ENCODE assay signal across 13 cellular contexts in the genomic region with DNA sequence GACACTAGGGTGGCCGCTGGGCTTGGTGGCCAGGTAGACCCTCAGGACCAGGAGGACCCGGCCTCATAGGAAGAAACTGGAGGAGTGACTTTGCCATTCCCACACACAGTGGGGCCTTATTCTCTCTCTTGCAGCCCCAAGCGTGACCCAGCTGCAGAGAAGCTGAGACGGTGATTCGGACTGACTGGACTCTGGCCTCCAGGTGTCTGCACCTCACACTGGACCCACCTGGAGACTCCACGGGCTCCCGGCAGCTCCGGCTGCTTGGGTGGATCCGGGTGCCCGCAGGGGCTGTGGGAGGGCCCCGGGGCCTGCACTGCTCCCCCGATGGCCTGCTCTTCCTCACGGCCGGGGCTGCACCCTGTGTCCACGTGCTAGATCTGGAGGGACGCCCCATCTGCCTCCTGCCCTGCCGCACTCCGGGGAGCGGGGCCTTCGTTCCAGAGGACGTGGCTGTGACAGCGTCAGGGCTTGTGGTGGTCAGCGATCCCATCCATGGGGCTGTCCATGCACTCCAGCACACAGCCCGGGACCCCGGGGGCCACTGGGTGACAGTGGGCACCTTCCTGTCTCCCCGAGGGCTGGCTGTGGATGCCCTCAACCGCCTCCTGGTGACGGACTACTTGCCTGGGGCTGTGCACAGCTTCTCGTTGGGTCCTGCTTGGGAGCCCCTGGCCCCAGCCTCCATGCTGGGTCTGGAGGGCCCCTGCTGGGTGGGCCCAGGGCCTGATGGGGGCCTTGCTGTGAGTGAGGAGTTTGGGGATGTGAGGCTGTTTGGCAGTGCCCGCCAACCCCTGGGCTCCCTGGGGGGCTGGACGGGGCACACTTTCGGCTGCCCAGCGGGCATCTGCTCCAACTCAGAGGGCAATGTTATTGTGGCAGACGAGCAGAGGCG. TPM values are rescaled to one million over a fixed set of nuclear protein-coding genes. Genes with fewer than 3 reads are reported as not detected.
A peak's percentile ranks its signal among the peaks of the same experiment; 100 is the strongest.
DNase-seq lines count a peak whose midpoint lies in the region; ATAC-seq, FAIRE-seq and TF ChIP-seq lines count a peak whose summit lies in the region.
"Had no signal": no experiment of that assay in that cellular context is flagged by ENCODE, and none has a peak within 500 bp of the region (broad histone marks: within the 10 kb centered on the region; RNA-seq: fewer than 3 reads in every experiment).

No MANE protein-coding gene starts in this region.

- intact Hi-C loops in GM12878 (cut with micrococcal nuclease; ENCODE audit: unreplicated experiment) = loop anchor here (5.0 kb wide), 1 partner anchor 40 kb away; a partner anchor contains a TSS
- intact Hi-C loops in posterior vena cava (cut with DNase I) = no loop called here

- H3K36me3 Mint-ChIP-seq in neural progenitor cell = no peaks in the 10 kb centered on the region
- H3K36me3 Mint-ChIP-seq: activated naive CD4-positive, alpha-beta T cell treated with anti-CD3 and anti-CD28 coated beads, Interleukin-2, amount 50 U/mL, for 72 hours had no signal

- 0 out of 2 replicates have a peak overlapping the region, but pooled peaks have one; percentile 23 for H3K4me3 ChIP-seq in AG04450 (ENCODE audit: low read depth, low read length)
- no peak overlapping the region for H3K4me3 ChIP-seq in HL-60 (replicated peaks; ENCODE audit: insufficient read depth, low read length)
- peak overlapping the region; percentile 13; the same call in 1 of the 2 replicates for H3K4me3 ChIP-seq in GM12878
- H3K4me3 ChIP-seq in neural progenitor cell = no peak overlapping the region

- RAD21 ChIA-PET in GM12878 (lab: Charles Lee; ENCODE audit: unreplicated experiment) = interaction anchor here (1.4 kb wide), 1 partner anchor 42 kb away, joined by 4 read pairs; no protein-coding TSS in a partner anchor

- no peak for FAIRE-seq in GM12878 (lab: Jason Lieb, UNC)

- H3K4me3 Mint-ChIP-seq in neural progenitor cell = peak overlapping the region; percentile 55

- H3K36me3 ChIP-seq in GM12878 (ENCODE audit: control insufficient read depth in 2 of 2, insufficient read depth in 2 of 2, low read length in 1 of 2) = no peaks in the 10 kb centered on the region
- H3K36me3 ChIP-seq in neural progenitor cell = no peaks in the 10 kb centered on the region

- no peak for TF ChIP-seq POLR2A in GM12878 (IDR thresholded peaks at IDR 0.05; ENCODE audit: low read depth, low read length)

- no peak for TF ChIP-seq RAD21 in GM12878 (IDR thresholded peaks at IDR 0.05; ENCODE audit: insufficient read depth, low read depth, low read length)

- no peak for TF ChIP-seq CTCF in AG04450 (IDR thresholded peaks at IDR 0.05; ENCODE audit: low read depth, low read length)
- no peak for TF ChIP-seq CTCF in HL-60 (IDR thresholded peaks at IDR 0.05; ENCODE audit: insufficient read depth, low read length)
- TF ChIP-seq CTCF in GM12878 (IDR thresholded peaks at IDR 0.05 in 2 of 3, conservative IDR thresholded peaks at IDR 0.05 in 1 of 3; ENCODE audit: control insufficient read depth in 2 of 3, extremely low read depth in 1 of 3, insufficient read depth in 1 of 3, low read depth in 3 of 3, low read length in 3 of 3) = no peak
- no peak for TF ChIP-seq CTCF in neural progenitor cell (IDR thresholded peaks at IDR 0.05)

- CTCF ChIA-PET in AG04450 (lab: Charles Lee) = interaction anchor here (0.7 kb wide), 1 partner anchor 100 kb away, joined by 4 read pairs; no protein-coding TSS in a partner anchor
- CTCF ChIA-PET in GM12878 (lab: Yijun Ruan, JAX) = interaction anchor here (1.1 to 1.2 kb wide), 2 partner anchors 34 to 42 kb away, joined by 3 read pairs; no protein-coding TSS in a partner anchor

- in situ Hi-C loops in GM12878 (cut with MboI) = loop anchor here (5.0 kb wide), 1 partner anchor 35 kb away; no protein-coding TSS in a partner anchor

- H3K27me3 Mint-ChIP-seq in neural progenitor cell (ENCODE audit: insufficient read depth, low read depth) = peaks cover 9% of the 10 kb centered on the region

- H3K4me1 Mint-ChIP-seq in neural progenitor cell = peaks cover 36% of the 10 kb centered on the region

- POLR2A ChIA-PET in AG04450 (lab: Yijun Ruan, JAX) = no interaction called here
- POLR2A ChIA-PET in GM12878 (lab: Charles Lee) = interaction anchor here (0.5 to 1.3 kb wide), 7 partner anchors 21 to 187 kb away, joined by 3 to 7 read pairs (median 4); a partner anchor contains a TSS

- peak overlapping the region; percentile 40; the same call in 1 of the 2 replicates for H2AFZ ChIP-seq in GM12878 (ENCODE audit: control insufficient read depth, low read depth, low read length)
- no peak overlapping the region for H2AFZ ChIP-seq in neural progenitor cell (replicated peaks)

- H3K79me2 ChIP-seq in GM12878 (ENCODE audit: control insufficient read depth, insufficient read depth, low read length) (peaks cover 6% of the 10 kb centered on the region), neural progenitor cell (ENCODE audit: low read depth) (peaks cover 9% of the 10 kb centered on the region)

- peak overlapping the region; percentile 65 for H3K9ac ChIP-seq in GM12878 (ENCODE audit: control insufficient read depth, insufficient read depth, low read length)
- H3K9ac ChIP-seq in neural progenitor cell = no peak overlapping the region

- H3K9me3 ChIP-seq in AG04450 (ENCODE audit: control insufficient read depth, insufficient read depth, low read length) (no peaks in the 10 kb centered on the region; the same call in 1 of the 2 replicates), GM12878 (replicated peaks; ENCODE audit: control insufficient read depth, insufficient read depth, low read length) (no peaks in the 10 kb centered on the region), neural progenitor cell (ENCODE audit: low read depth) (no peaks in the 10 kb centered on the region)

- no TSS peak for BruUV-seq in GM12878 (replicated peaks; lab: Mats Ljungman, UMichigan)

- peaks cover 19% of the 10 kb centered on the region for H3K4me1 ChIP-seq in GM12878 (ENCODE audit: control insufficient read depth, insufficient read depth, low read length)
- H3K4me1 ChIP-seq in neural progenitor cell = peaks cover 13% of the 10 kb centered on the region

- ATAC-seq in GM12878 = no peak
- ATAC-seq in GM19351 (IDR thresholded peaks at IDR 0.05; ENCODE audit: unreplicated experiment) = no peak
- ATAC-seq: left lobe of liver had no signal

- peak overlapping the region; percentile 76 for H3K4me2 ChIP-seq in GM12878 (ENCODE audit: control insufficient read depth, insufficient read depth)
- H3K4me2 ChIP-seq in neural progenitor cell = no peak overlapping the region

- SMC1A ChIA-PET in GM12878 (lab: Charles Lee; ENCODE audit: uncharacterized antibody, unreplicated experiment) = interaction anchor here (0.7 kb wide), 1 partner anchor 42 kb away, joined by 3 read pairs; no protein-coding TSS in a partner anchor

- no peak overlapping the region for H3K27ac Mint-ChIP-seq in neural progenitor cell

- no peak for DNase-seq in AG04450 (ENCODE audit: low read depth, low spot score)
- no peak for DNase-seq in HL-60 (ENCODE audit: low read depth in 1 of 2, low spot score in 1 of 2)
- no peak for DNase-seq in GM12878 (ENCODE audit: low read depth, low spot score)
- no peak for DNase-seq in neural progenitor cell (ENCODE audit: low spot score)
- no peak for DNase-seq in stimulated activated CD4-positive, alpha-beta T cell treated with anti-CD3 and anti-CD28 coated beads, Interleukin-2, amount 100 ng/mL, for 24 hours
- no peak for DNase-seq in posterior vena cava (ENCODE audit: low spot score)
- DNase-seq in NCI-H2171 treated with DMSO at 0.1 percent for 48 hours (lab: John Stamatoyannopoulos, UW) = no peak
- DNase-seq: NCI-H446 had no signal

- no peaks in the 10 kb centered on the region for H4K20me1 ChIP-seq in GM12878 (ENCODE audit: control insufficient read depth, insufficient read depth)
- peaks cover 14% of the 10 kb centered on the region for H4K20me1 ChIP-seq in neural progenitor cell (ENCODE audit: low read depth)

- H3K27me3 ChIP-seq in AG04450 (ENCODE audit: control insufficient read depth, insufficient read depth, low read length) (no peaks in the 10 kb centered on the region), HL-60 (ENCODE audit: insufficient read depth, poor library complexity, severe bottlenecking) (no peaks in the 10 kb centered on the region), GM12878 (replicated peaks in 1 of 2; ENCODE audit: control insufficient read depth in 2 of 2, insufficient read depth in 2 of 2, low read length in 1 of 2) (no peaks in the 10 kb centered on the region), neural progenitor cell (peaks cover 15% of the 10 kb centered on the region)

- 84% methylated on average over 35 of the region's 35 CpGs for WGBS in GM12878 (ENCODE audit: insufficient coverage, insufficient replicate concordance, low lambda C conversion rate, missing lambda C conversion rate)

- H3K27ac ChIP-seq in AG04450 (ENCODE audit: low read depth, low read length) = no peak overlapping the region
- peak overlapping the region; percentile 70 for H3K27ac ChIP-seq in HL-60 (replicated peaks)
- peak overlapping the region; percentile 79 for H3K27ac ChIP-seq in GM12878 (ENCODE audit: control insufficient read depth, insufficient read depth)
- no peak overlapping the region for H3K27ac ChIP-seq in neural progenitor cell

- H3F3A ChIP-seq in neural progenitor cell (ENCODE audit: low read depth) = peaks cover 8% of the 10 kb centered on the region

- H3K9me3 Mint-ChIP-seq in neural progenitor cell = no peaks in the 10 kb centered on the region
- H3K9me3 Mint-ChIP-seq: activated naive CD4-positive, alpha-beta T cell treated with anti-CD3 and anti-CD28 coated beads, Interleukin-2, amount 50 U/mL, for 72 hours had no signal

- no peak for TF ChIP-seq EP300 in GM12878 (IDR thresholded peaks at IDR 0.05; ENCODE audit: borderline replicate concordance in 1 of 2, control insufficient read depth in 1 of 2, low read depth in 2 of 2, low read length in 2 of 2)

RNA-seq across cellular contexts. Expression of a gene that starts 0.8 kb away (rescaled TPM):
- 0.45 and 0.88 TPM in 2 replicates for polyA plus RNA-seq in AG04450 (2011; rRNA removed)
- polyA minus RNA-seq in AG04450 (2011; rRNA and poly(A)+ RNA removed) = 0.26 and 0.41 TPM in 2 replicates
- 8.6 and 10.5 TPM in 2 replicates for total RNA-seq in GM12878 (2013; cell fraction: nucleolus; rRNA removed)
- 1.1 and 1.5 TPM in 2 replicates for total RNA-seq in GM12878 (2014; rRNA removed)
- 0.13 and 0.18 TPM in 2 replicates for total RNA-seq in GM12878 (2014; rRNA removed; fragmentation: Illumina TruSeq; extraction: Trizol)
- total RNA-seq in GM12878 (2021) = 0.67 and 0.72 TPM in 2 replicates
- polyA plus RNA-seq in GM12878 (2011; ENCODE audit: low read depth) = 0.54 TPM
- 0.35 and 0.57 TPM in 2 replicates for polyA plus RNA-seq in GM12878 (2011; rRNA removed)
- polyA plus RNA-seq in GM12878 (2011; cell fraction: cytosol; rRNA removed) = 0.79 and 0.85 TPM in 2 replicates
- polyA plus RNA-seq in GM12878 (2011; cell fraction: nucleus; rRNA removed) = 4.8 and 5.7 TPM in 2 replicates
- polyA plus RNA-seq in GM12878 (2012) = 1.6 TPM in 2 replicates
- polyA plus RNA-seq in GM12878 (2014; fragmentation: Illumina TruSeq; extraction: Trizol) = 0.07 TPM in 1 of 2 replicates, not detected in the other
- not detected for polyA plus RNA-seq in GM12878 (2014; fragmentation: Nextera tagmentation; extraction: Ambion mirVana)
- 0.97 and 1.1 TPM in 2 replicates for polyA plus RNA-seq in GM12878 (2014; rRNA removed)
- polyA plus RNA-seq in GM12878 (2016; fragmentation: Nextera tagmentation; extraction: Ambion mirVana) = under 1 TPM in 1 of 2 experiments, not detected in 1; 0.52 TPM
- polyA minus RNA-seq in GM12878 (2011; rRNA and poly(A)+ RNA removed) = 0.29 and 0.52 TPM in 2 replicates
- 0.53 TPM in 1 of 2 replicates, not detected in the other for polyA minus RNA-seq in GM12878 (2011; cell fraction: cytosol; rRNA and poly(A)+ RNA removed)
- 2.0 and 3.3 TPM in 2 replicates for polyA minus RNA-seq in GM12878 (2011; cell fraction: nucleus; rRNA and poly(A)+ RNA removed)
- total RNA-seq in neural progenitor cell (ENCODE audit: low replicate concordance) = 0.28 TPM in 1 of 2 replicates, not detected in the other
- under 1 TPM; 0.38 to 0.65 TPM for total RNA-seq in posterior vena cava

RNA-seq across cellular contexts. Expression of a gene that starts 2.2 kb away (rescaled TPM):
- polyA plus RNA-seq in AG04450 (2011; rRNA removed) (12.1 and 17.6 TPM in 2 replicates), GM12878 (2011; rRNA removed) (2.0 and 5.7 TPM in 2 replicates), GM12878 (2014; fragmentation: Illumina TruSeq; extraction: Trizol) (1.9 and 4.4 TPM in 2 replicates), GM12878 (2014; fragmentation: Nextera tagmentation; extraction: Ambion mirVana) (1 to 10 TPM in 1 of 2 experiments, not detected in 1; 1.8 TPM), GM12878 (2014; rRNA removed) (26.6 and 28.5 TPM in 2 replicates), GM12878 (2016; fragmentation: Nextera tagmentation; extraction: Ambion mirVana) (10 to 100 TPM; 25.6 to 30.7 TPM)
- polyA minus RNA-seq in AG04450 (2011; rRNA and poly(A)+ RNA removed) = 26.2 and 28.4 TPM in 2 replicates
- 39.2 and 47.0 TPM in 2 replicates for total RNA-seq in GM12878 (2013; cell fraction: nucleolus; rRNA removed)
- total RNA-seq in GM12878 (2014; rRNA removed) (15.5 and 17.5 TPM in 2 replicates), GM12878 (2014; rRNA removed; fragmentation: Illumina TruSeq; extraction: Trizol) (4.5 and 5.5 TPM in 2 replicates), GM12878 (2021) (24.0 and 31.3 TPM in 2 replicates), neural progenitor cell (ENCODE audit: low replicate concordance) (16.1 and 60.7 TPM in 2 replicates), posterior vena cava (10 to 100 TPM; 22.1 to 25.4 TPM)
- 3.2 TPM for polyA plus RNA-seq in GM12878 (2011; ENCODE audit: low read depth)
- 7.9 and 14.6 TPM in 2 replicates for polyA plus RNA-seq in GM12878 (2011; cell fraction: cytosol; rRNA removed)
- polyA plus RNA-seq in GM12878 (2011; cell fraction: nucleus; rRNA removed) = 62.1 and 85.8 TPM in 2 replicates
- polyA plus RNA-seq in GM12878 (2012) = 12.2 and 13.2 TPM in 2 replicates
- 7.8 and 15.8 TPM in 2 replicates for polyA minus RNA-seq in GM12878 (2011; rRNA and poly(A)+ RNA removed)
- polyA minus RNA-seq in GM12878 (2011; cell fraction: cytosol; rRNA and poly(A)+ RNA removed) = 6.1 and 7.1 TPM in 2 replicates
- 16.1 and 27.3 TPM in 2 replicates for polyA minus RNA-seq in GM12878 (2011; cell fraction: nucleus; rRNA and poly(A)+ RNA removed)

RNA-seq across cellular contexts. Expression of a gene that starts 7.4 kb away (rescaled TPM):
- not detected in 2 replicates for polyA plus RNA-seq in AG04450 (2011; rRNA removed)
- polyA minus RNA-seq in AG04450 (2011; rRNA and poly(A)+ RNA removed) = not detected in 2 replicates
- not detected in 2 replicates for total RNA-seq in GM12878 (2013; cell fraction: nucleolus; rRNA removed)
- total RNA-seq in GM12878 (2014; rRNA removed) = not detected in 2 replicates
- not detected in 2 replicates for total RNA-seq in GM12878 (2014; rRNA removed; fragmentation: Illumina TruSeq; extraction: Trizol)
- not detected in 2 replicates for total RNA-seq in GM12878 (2021)
- not detected for polyA plus RNA-seq in GM12878 (2011; ENCODE audit: low read depth)
- polyA plus RNA-seq in GM12878 (2011; rRNA removed) = not detected in 2 replicates
- not detected in 2 replicates for polyA plus RNA-seq in GM12878 (2011; cell fraction: cytosol; rRNA removed)
- polyA plus RNA-seq in GM12878 (2011; cell fraction: nucleus; rRNA removed) = not detected in 2 replicates
- polyA plus RNA-seq in GM12878 (2012) = not detected in 2 replicates
- not detected in 2 replicates for polyA plus RNA-seq in GM12878 (2014; fragmentation: Illumina TruSeq; extraction: Trizol)
- polyA plus RNA-seq in GM12878 (2014; fragmentation: Nextera tagmentation; extraction: Ambion mirVana) = not detected
- polyA plus RNA-seq in GM12878 (2014; rRNA removed) = not detected in 2 replicates
- not detected for polyA plus RNA-seq in GM12878 (2016; fragmentation: Nextera tagmentation; extraction: Ambion mirVana)
- not detected in 2 replicates for polyA minus RNA-seq in GM12878 (2011; rRNA and poly(A)+ RNA removed)
- polyA minus RNA-seq in GM12878 (2011; cell fraction: cytosol; rRNA and poly(A)+ RNA removed) = not detected in 2 replicates
- polyA minus RNA-seq in GM12878 (2011; cell fraction: nucleus; rRNA and poly(A)+ RNA removed) = not detected in 2 replicates
- not detected in 2 replicates for total RNA-seq in neural progenitor cell (ENCODE audit: low replicate concordance)
- total RNA-seq in posterior vena cava = not detected
- total RNA-seq: activated naive CD4-positive, alpha-beta T cell treated with anti-CD3 and anti-CD28 coated beads, Interleukin-2, amount 50 U/mL, for 72 hours; fibroblast of lung; left lobe of liver; T-helper 2 cell treated with Interferon-gamma antibody and Interleukin-4, amounts not matched to agents 100 ng/mL and 5 ng/mL, for 36 hours had no signal
- polyA plus RNA-seq: fibroblast of lung had no signal

RNA-seq across cellular contexts. Expression of a gene that starts 22.3 kb away (rescaled TPM):
- polyA plus RNA-seq in AG04450 (2011; rRNA removed) = 4.2 and 6.1 TPM in 2 replicates
- 3.5 and 3.6 TPM in 2 replicates for polyA minus RNA-seq in AG04450 (2011; rRNA and poly(A)+ RNA removed)
- 9.6 and 12.5 TPM in 2 replicates for total RNA-seq in GM12878 (2013; cell fraction: nucleolus; rRNA removed)
- 10.2 and 10.6 TPM in 2 replicates for total RNA-seq in GM12878 (2014; rRNA removed)
- 1.8 and 3.3 TPM in 2 replicates for total RNA-seq in GM12878 (2014; rRNA removed; fragmentation: Illumina TruSeq; extraction: Trizol)
- 10.0 and 11.8 TPM in 2 replicates for total RNA-seq in GM12878 (2021)
- polyA plus RNA-seq in GM12878 (2011; ENCODE audit: low read depth) = 2.0 TPM
- polyA plus RNA-seq in GM12878 (2011; rRNA removed) = 2.1 and 3.9 TPM in 2 replicates
- 7.3 and 10.2 TPM in 2 replicates for polyA plus RNA-seq in GM12878 (2011; cell fraction: cytosol; rRNA removed)
- polyA plus RNA-seq in GM12878 (2011; cell fraction: nucleus; rRNA removed) = 12.8 and 17.3 TPM in 2 replicates
- polyA plus RNA-seq in GM12878 (2012) = 6.6 and 7.5 TPM in 2 replicates
- polyA plus RNA-seq in GM12878 (2014; fragmentation: Illumina TruSeq; extraction: Trizol) = 2.0 TPM in 1 of 2 replicates, not detected in the other
- polyA plus RNA-seq in GM12878 (2014; fragmentation: Nextera tagmentation; extraction: Ambion mirVana) = under 1 TPM; 0.06 to 0.35 TPM
- polyA plus RNA-seq in GM12878 (2014; rRNA removed) = 12.8 and 14.3 TPM in 2 replicates
- 1 to 10 TPM; 5.2 to 6.9 TPM for polyA plus RNA-seq in GM12878 (2016; fragmentation: Nextera tagmentation; extraction: Ambion mirVana)
- 2.6 and 6.1 TPM in 2 replicates for polyA minus RNA-seq in GM12878 (2011; rRNA and poly(A)+ RNA removed)
- 5.7 and 7.1 TPM in 2 replicates for polyA minus RNA-seq in GM12878 (2011; cell fraction: cytosol; rRNA and poly(A)+ RNA removed)
- polyA minus RNA-seq in GM12878 (2011; cell fraction: nucleus; rRNA and poly(A)+ RNA removed) = 2.7 TPM in 2 replicates
- total RNA-seq in neural progenitor cell (ENCODE audit: low replicate concordance) = 6.0 and 30.0 TPM in 2 replicates
- 10 to 100 TPM; 13.0 to 13.6 TPM for total RNA-seq in posterior vena cava

RNA-seq across cellular contexts. Expression of a gene that starts 40.1 kb away (rescaled TPM):
- polyA plus RNA-seq in AG04450 (2011; rRNA removed) = 7.5 and 8.6 TPM in 2 replicates
- polyA minus RNA-seq in AG04450 (2011; rRNA and poly(A)+ RNA removed) = 8.5 and 10.5 TPM in 2 replicates
- total RNA-seq in GM12878 (2013; cell fraction: nucleolus; rRNA removed) = 70.5 and 96.8 TPM in 2 replicates
- 30.3 and 35.8 TPM in 2 replicates for total RNA-seq in GM12878 (2014; rRNA removed)
- 6.9 and 8.0 TPM in 2 replicates for total RNA-seq in GM12878 (2014; rRNA removed; fragmentation: Illumina TruSeq; extraction: Trizol)
- total RNA-seq in GM12878 (2021) = 66.7 and 78.5 TPM in 2 replicates
- polyA plus RNA-seq in GM12878 (2011; ENCODE audit: low read depth) = 4.9 TPM
- 4.4 and 12.8 TPM in 2 replicates for polyA plus RNA-seq in GM12878 (2011; rRNA removed)
- polyA plus RNA-seq in GM12878 (2011; cell fraction: cytosol; rRNA removed) = 15.5 and 29.7 TPM in 2 replicates
- 103 and 157 TPM in 2 replicates for polyA plus RNA-seq in GM12878 (2011; cell fraction: nucleus; rRNA removed)
- 25.2 and 27.2 TPM in 2 replicates for polyA plus RNA-seq in GM12878 (2012)
- 0.62 and 3.8 TPM in 2 replicates for polyA plus RNA-seq in GM12878 (2014; fragmentation: Illumina TruSeq; extraction: Trizol)
- polyA plus RNA-seq in GM12878 (2014; fragmentation: Nextera tagmentation; extraction: Ambion mirVana) = 1 to 10 TPM in 1 of 2 experiments, under 1 TPM in 1; 0.40 to 1.1 TPM
- polyA plus RNA-seq in GM12878 (2014; rRNA removed) = 40.2 and 48.8 TPM in 2 replicates
- 1 to 10 TPM; 7.7 to 8.6 TPM for polyA plus RNA-seq in GM12878 (2016; fragmentation: Nextera tagmentation; extraction: Ambion mirVana)
- polyA minus RNA-seq in GM12878 (2011; rRNA and poly(A)+ RNA removed) = 10.8 and 27.2 TPM in 2 replicates
- polyA minus RNA-seq in GM12878 (2011; cell fraction: cytosol; rRNA and poly(A)+ RNA removed) = 25.5 and 28.9 TPM in 2 replicates
- polyA minus RNA-seq in GM12878 (2011; cell fraction: nucleus; rRNA and poly(A)+ RNA removed) = 14.6 and 33.4 TPM in 2 replicates
- total RNA-seq in neural progenitor cell (ENCODE audit: low replicate concordance) = 6.8 and 41.0 TPM in 2 replicates
- total RNA-seq in posterior vena cava = 10 to 100 TPM; 23.3 to 26.6 TPM

Comparison
In these comparisons a context has a peak if more than half of its experiments do, and no peak if none do; other contexts are left out.
1. H3K27ac ChIP-seq: peak in HL-60 (single experiment) and GM12878 (single experiment); none in AG04450 (single experiment) and neural progenitor cell (single experiment).
2. H3K4me3 ChIP-seq: peak in AG04450 (single experiment) and GM12878 (single experiment); none in HL-60 (single experiment) and neural progenitor cell (single experiment).